In the genomic region with DNA sequence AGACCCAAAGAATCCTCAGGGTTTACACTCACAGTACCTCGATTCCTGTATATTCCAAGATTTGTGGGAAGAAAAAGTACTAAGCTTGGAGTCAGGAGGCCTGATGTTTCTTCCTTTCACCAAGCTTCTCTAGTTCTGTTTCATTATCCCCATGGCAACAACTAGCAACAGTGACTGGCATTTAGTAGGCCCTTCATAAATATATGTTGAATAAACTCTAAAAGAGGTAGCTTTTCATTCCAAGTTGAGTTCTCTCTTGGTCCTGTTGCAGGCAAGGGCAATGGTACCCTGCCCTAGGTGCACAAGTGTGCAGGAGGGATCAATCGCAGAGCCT, we compare ENCODE assay signal across 1 cellular context.
TF ChIP-seq lines count a peak whose summit lies in the region.

No MANE protein-coding gene starts in this region.

TF ChIP-seq in H1, 55 proteins besides CTCF, POLR2A, EP300 and RAD21:
- TF ChIP-seq MAFK (IDR thresholded peaks at IDR 0.05; ENCODE audit: low read depth, low read length), result peak; percentile 58
- TF ChIP-seq BCL11A (IDR thresholded peaks at IDR 0.05; ENCODE audit: low read depth in 2 of 2, low read length in 2 of 2), result no peak
